27 cellular contexts compared by ENCODE assay signal in genomic region chr10:74272288-74272687, GRCh38.
"Had no signal": no experiment of that assay in that cellular context is flagged by ENCODE, and none has a peak within 500 bp of the region (broad histone marks: within the 10 kb centered on the region; RNA-seq: fewer than 3 reads in every experiment).

No MANE protein-coding gene starts in this region.

- H3K27me3 Mint-ChIP-seq: activated CD4-positive, alpha-beta memory T cell treated with anti-CD3 and anti-CD28 coated beads for 36 hours; activated CD8-positive, alpha-beta memory T cell treated with anti-CD3 and anti-CD28 coated beads, Interleukin-2, amount 10 ng/mL, durations not matched to agents 7 days and 5 days; activated naive CD4-positive, alpha-beta T cell treated with anti-CD3 and anti-CD28 coated beads, Interleukin-2, amount 10 ng/mL, durations not matched to agents 7 days and 5 days; activated naive CD8-positive, alpha-beta T cell treated with anti-CD3 and anti-CD28 coated beads, Interleukin-2, amount 10 ng/mL, durations not matched to agents 7 days and 5 days had no signal

- H3K4me3 Mint-ChIP-seq: activated CD4-positive, alpha-beta memory T cell treated with anti-CD3 and anti-CD28 coated beads for 36 hours; activated CD8-positive, alpha-beta memory T cell treated with anti-CD3 and anti-CD28 coated beads, Interleukin-2, amount 10 ng/mL, durations not matched to agents 7 days and 5 days; activated CD8-positive, alpha-beta T cell treated with anti-CD3 and anti-CD28 coated beads, Interleukin-2, amount 10 ng/mL, durations not matched to agents 7 days and 5 days; activated naive CD4-positive, alpha-beta T cell treated with anti-CD3 and anti-CD28 coated beads, Interleukin-2, amount 10 ng/mL, durations not matched to agents 7 days and 5 days; activated naive CD8-positive, alpha-beta T cell treated with anti-CD3 and anti-CD28 coated beads, Interleukin-2, amount 10 ng/mL, durations not matched to agents 7 days and 5 days; activated T-helper 1 cell treated with anti-CD3 and anti-CD28 coated beads, Interleukin-12 subunit alpha, Interleukin-12 subunit beta, Interleukin-2, Interleukin-4 antibody, amounts not matched to agents 30 ng/mL and 10 ng/mL and 1 ng/mL, durations not matched to agents 14 hours and 24 hours and 36 hours; brain had no signal

- H3K4me3 ChIP-seq: ascending aorta, colonic mucosa, esophagus squamous epithelium, gastroesophageal sphincter, heart right ventricle had no signal

- H3K36me3 ChIP-seq: ascending aorta, colonic mucosa, esophagus squamous epithelium, gastroesophageal sphincter, heart right ventricle had no signal

- H3K4me1 ChIP-seq: colonic mucosa, esophagus squamous epithelium, gastroesophageal sphincter, heart right ventricle had no signal

- DNase-seq: activated CD4-positive, alpha-beta memory T cell treated with anti-CD3 and anti-CD28 coated beads for 36 hours; activated CD4-positive, alpha-beta T cell treated with anti-CD3 and anti-CD28 coated beads for 1 hour; activated CD4-positive, alpha-beta T cell treated with anti-CD3 and anti-CD28 coated beads for 4 hours; activated CD8-positive, alpha-beta memory T cell treated with anti-CD3 and anti-CD28 coated beads, Interleukin-2, amount 10 ng/mL, durations not matched to agents 7 days and 5 days; activated CD8-positive, alpha-beta memory T cell treated with anti-CD3 and anti-CD28 coated beads, Interleukin-2, amount 50 U/mL, for 4 hours; activated CD8-positive, alpha-beta T cell treated with anti-CD3 and anti-CD28 coated beads, Interleukin-2, amount 10 ng/mL, durations not matched to agents 7 days and 5 days; activated effector memory CD4-positive, alpha-beta T cell treated with anti-CD3 and anti-CD28 coated beads, Interleukin-2, amount 50 U/mL, for 16 hours; activated naive CD4-positive, alpha-beta T cell; activated naive CD4-positive, alpha-beta T cell treated with anti-CD3 and anti-CD28 coated beads, Interleukin-2, amount 10 ng/mL, durations not matched to agents 7 days and 5 days; activated naive CD8-positive, alpha-beta T cell treated with anti-CD3 and anti-CD28 coated beads, Interleukin-2, amount 10 ng/mL, durations not matched to agents 7 days and 5 days; activated T-cell treated with anti-CD3 and anti-CD28 coated beads, Interleukin-2, amount 50 U/mL, for 1 hour; activated T-cell treated with anti-CD3 and anti-CD28 coated beads, Interleukin-2, amount 50 U/mL, for 48 hours; caudate nucleus; cerebellar nuclear complex; colonic mucosa; effector CD8-positive, alpha-beta T cell; esophagus squamous epithelium; foreskin melanocyte; heart right ventricle; T-helper 2 cell had no signal

- ATAC-seq: activated CD8-positive, alpha-beta memory T cell treated with anti-CD3 and anti-CD28 coated beads, Interleukin-2, amount 10 ng/mL, durations not matched to agents 7 days and 5 days; activated CD8-positive, alpha-beta T cell treated with anti-CD3 and anti-CD28 coated beads, Interleukin-2, amount 10 ng/mL, durations not matched to agents 7 days and 5 days; activated naive CD4-positive, alpha-beta T cell treated with anti-CD3 and anti-CD28 coated beads, Interleukin-2, amount 50 U/mL, for 72 hours; gastroesophageal sphincter; heart right ventricle had no signal

- H3K9me3 ChIP-seq: ascending aorta, colonic mucosa, esophagus squamous epithelium, gastroesophageal sphincter had no signal

- H3K27me3 ChIP-seq: ascending aorta, colonic mucosa, esophagus squamous epithelium, gastroesophageal sphincter, heart right ventricle had no signal

- H3K27ac Mint-ChIP-seq: activated CD4-positive, alpha-beta memory T cell treated with anti-CD3 and anti-CD28 coated beads for 36 hours; activated CD8-positive, alpha-beta memory T cell treated with anti-CD3 and anti-CD28 coated beads, Interleukin-2, amount 10 ng/mL, durations not matched to agents 7 days and 5 days; activated naive CD4-positive, alpha-beta T cell treated with anti-CD3 and anti-CD28 coated beads, Interleukin-2, amount 10 ng/mL, durations not matched to agents 7 days and 5 days; activated naive CD8-positive, alpha-beta T cell treated with anti-CD3 and anti-CD28 coated beads, Interleukin-2, amount 10 ng/mL, durations not matched to agents 7 days and 5 days; activated T-helper 1 cell treated with anti-CD3 and anti-CD28 coated beads, Interleukin-12 subunit alpha, Interleukin-12 subunit beta, Interleukin-2, Interleukin-4 antibody, amounts not matched to agents 30 ng/mL and 10 ng/mL and 1 ng/mL, durations not matched to agents 14 hours and 24 hours and 36 hours; activated T-helper 2 cell treated with anti-CD3 and anti-CD28 coated beads, Interferon-gamma antibody, Interleukin-2, Interleukin-4, amounts not matched to agents 10 μg/mL and 5 μg/mL and 100 μg/mL, durations not matched to agents 14 hours and 24 hours and 36 hours; brain had no signal

- H3K4me1 Mint-ChIP-seq: activated CD8-positive, alpha-beta memory T cell treated with anti-CD3 and anti-CD28 coated beads, Interleukin-2, amount 10 ng/mL, durations not matched to agents 7 days and 5 days; activated naive CD4-positive, alpha-beta T cell treated with anti-CD3 and anti-CD28 coated beads, Interleukin-2, amount 10 ng/mL, durations not matched to agents 7 days and 5 days had no signal

- H3K27ac ChIP-seq: ascending aorta, colonic mucosa, epithelial cell of prostate, esophagus squamous epithelium, gastroesophageal sphincter, heart right ventricle had no signal

- H3K36me3 Mint-ChIP-seq: activated CD4-positive, alpha-beta memory T cell treated with anti-CD3 and anti-CD28 coated beads for 36 hours; activated CD8-positive, alpha-beta memory T cell treated with anti-CD3 and anti-CD28 coated beads, Interleukin-2, amount 10 ng/mL, durations not matched to agents 7 days and 5 days; activated naive CD4-positive, alpha-beta T cell treated with anti-CD3 and anti-CD28 coated beads, Interleukin-2, amount 10 ng/mL, durations not matched to agents 7 days and 5 days; activated naive CD4-positive, alpha-beta T cell treated with anti-CD3 and anti-CD28 coated beads, Interleukin-2, amount 50 U/mL, for 72 hours had no signal

- H3K9me3 Mint-ChIP-seq: activated CD4-positive, alpha-beta memory T cell treated with anti-CD3 and anti-CD28 coated beads for 36 hours; activated naive CD4-positive, alpha-beta T cell treated with anti-CD3 and anti-CD28 coated beads, Interleukin-2, amount 10 ng/mL, durations not matched to agents 7 days and 5 days; activated naive CD4-positive, alpha-beta T cell treated with anti-CD3 and anti-CD28 coated beads, Interleukin-2, amount 50 U/mL, for 72 hours; activated naive CD8-positive, alpha-beta T cell treated with anti-CD3 and anti-CD28 coated beads, Interleukin-2, amount 10 ng/mL, durations not matched to agents 7 days and 5 days; activated T-helper 1 cell treated with anti-CD3 and anti-CD28 coated beads, Interleukin-12 subunit alpha, Interleukin-12 subunit beta, Interleukin-2, Interleukin-4 antibody, amounts not matched to agents 30 ng/mL and 10 ng/mL and 1 ng/mL, durations not matched to agents 14 hours and 24 hours and 36 hours; activated T-helper 2 cell treated with anti-CD3 and anti-CD28 coated beads, Interferon-gamma antibody, Interleukin-2, Interleukin-4, amounts not matched to agents 10 μg/mL and 5 μg/mL and 100 μg/mL, durations not matched to agents 14 hours and 24 hours and 36 hours; brain had no signal
